In the genomic region with DNA sequence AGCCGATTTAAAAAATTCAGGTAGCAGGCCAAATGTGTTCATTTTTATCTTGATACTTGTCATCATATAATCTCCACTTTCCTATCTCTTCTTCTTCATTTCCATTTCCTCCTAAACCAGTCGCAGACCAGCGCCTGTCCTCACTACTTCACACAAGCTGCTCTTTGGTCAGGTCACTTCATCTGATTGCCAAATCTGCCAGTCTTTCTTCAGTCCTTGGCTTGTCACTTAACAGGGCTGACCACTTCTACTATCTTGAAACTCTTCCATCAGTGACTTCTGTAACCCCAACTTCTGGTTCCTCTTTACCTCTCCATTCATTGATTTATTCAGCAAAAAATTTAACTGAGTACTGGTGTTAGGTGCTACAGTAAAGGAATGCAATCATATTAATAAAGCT, we compare ENCODE assay signal across 22 cellular contexts. TPM values are rescaled to one million over a fixed set of nuclear protein-coding genes. Genes with fewer than 3 reads are reported as not detected.
DNase-seq lines count a peak whose midpoint lies in the region; ATAC-seq, FAIRE-seq and TF ChIP-seq lines count a peak whose summit lies in the region.
"Had no signal": no experiment of that assay in that cellular context is flagged by ENCODE, and none has a peak within 500 bp of the region (broad histone marks: within the 10 kb centered on the region; RNA-seq: fewer than 3 reads in every experiment).

No MANE protein-coding gene starts in this region.

- ATAC-seq in HepG2 (peak; percentile 27; the same call in 2 of the 3 replicates), HG02642 (IDR thresholded peaks at IDR 0.05; ENCODE audit: poor library complexity, unreplicated experiment) (no peak)
- no peak for ATAC-seq in CD8-positive, alpha-beta T cell
- ATAC-seq: GM12878, GM23338, Right ventricle myocardium inferior had no signal

- CTCF ChIA-PET in HepG2 (lab: Yijun Ruan, JAX; ENCODE audit: low intra/inter-chr PET ratio, low total read pairs) = no interaction called here
- CTCF ChIA-PET in CD8-positive, alpha-beta T cell (lab: Charles Lee) = no interaction called here

- H3K9me3 ChIP-seq in HepG2 (ENCODE audit: low read length) = no peaks in the 10 kb centered on the region
- H3K9me3 ChIP-seq in CD8-positive, alpha-beta T cell (ENCODE audit: low read length) = no peaks in the 10 kb centered on the region
- H3K9me3 ChIP-seq: Peyer's patch had no signal

- H3K79me2 ChIP-seq in HepG2 (ENCODE audit: insufficient read depth, low read length) = no peaks in the 10 kb centered on the region

- H3K4me3 ChIP-seq in HepG2 (replicated peaks in 1 of 3; ENCODE audit: insufficient read depth in 1 of 3, low read depth in 2 of 3, low read length in 3 of 3) = no peak overlapping the region
- no peak overlapping the region for H3K4me3 ChIP-seq in CD8-positive, alpha-beta T cell (ENCODE audit: low read depth, low read length)
- H3K4me3 ChIP-seq: GM12878, GM23338, Peyer's patch, SK-N-MC had no signal

- no peaks in the 10 kb centered on the region for H3K36me3 Mint-ChIP-seq in CD8-positive, alpha-beta T cell
- H3K36me3 Mint-ChIP-seq: CD14-positive monocyte had no signal

- TF ChIP-seq POLR2A in HepG2 (IDR thresholded peaks at IDR 0.05; ENCODE audit: insufficient read depth in 1 of 2, low read depth in 2 of 2, low read length in 2 of 2) = no peak

- no peaks in the 10 kb centered on the region for H3K9me3 Mint-ChIP-seq in CD8-positive, alpha-beta T cell
- H3K9me3 Mint-ChIP-seq: GM23338 had no signal

- no peak for FAIRE-seq in HepG2 (lab: Jason Lieb, UNC)
- FAIRE-seq: GM12878 had no signal

- no peak overlapping the region for H3K9ac ChIP-seq in HepG2 (ENCODE audit: insufficient read depth, low read depth, low read length)

- peaks cover 23% of the 10 kb centered on the region for H3K4me1 ChIP-seq in HepG2 (ENCODE audit: insufficient read depth, low read length)
- no peaks in the 10 kb centered on the region for H3K4me1 ChIP-seq in CD8-positive, alpha-beta T cell (ENCODE audit: insufficient read depth, low read length)
- H3K4me1 ChIP-seq: Peyer's patch had no signal

- intact Hi-C loops in HepG2 (cut with micrococcal nuclease; ENCODE audit: unreplicated experiment) = no loop called here
- intact Hi-C loops in CD8-positive, alpha-beta T cell (cut with DNase I, micrococcal nuclease) = no loop called here

- H2AFZ ChIP-seq in HepG2 (ENCODE audit: low read length) = no peak overlapping the region
- H2AFZ ChIP-seq: GM23338 had no signal

- H4K20me1 ChIP-seq in HepG2 (ENCODE audit: insufficient read depth, low read length) = no peaks in the 10 kb centered on the region

- TF ChIP-seq CTCF in HepG2 (CRISPR knock-in tag; IDR thresholded peaks at IDR 0.05) = no peak
- TF ChIP-seq CTCF in CD8-positive, alpha-beta T cell (IDR thresholded peaks at IDR 0.05) = no peak

- TF ChIP-seq RAD21 in HepG2 (CRISPR knock-in tag; IDR thresholded peaks at IDR 0.05) = no peak

- peak; percentile 84 for DNase-seq in MV-4-11 (lab: John Stamatoyannopoulos, UW)
- peak; percentile 86 for DNase-seq in SKM-1 (lab: John Stamatoyannopoulos, UW; ENCODE audit: unreplicated experiment)
- no peak for DNase-seq in HepG2 (ENCODE audit: low spot score)
- no peak for DNase-seq in HPDE6-E6E7 (ENCODE audit: extremely low spot score)
- no peak for DNase-seq in CD8-positive, alpha-beta T cell
- DNase-seq in COLO829 (ENCODE audit: low spot score) = no peak
- DNase-seq: ACHN, Calu3, EL, HCEC 1CT, NCI-H1417 treated with DMSO at 0.1 percent for 48 hours, NCI-H187 treated with DMSO at 0.1 percent for 48 hours, NCI-H226, NCI-H524, NCI-H82 had no signal

- no peaks in the 10 kb centered on the region for H3K4me1 Mint-ChIP-seq in CD8-positive, alpha-beta T cell (ENCODE audit: low read depth)
- H3K4me1 Mint-ChIP-seq: GM23338 had no signal

- H3K36me3 ChIP-seq in HepG2 (replicated peaks in 1 of 2; ENCODE audit: control insufficient read depth in 1 of 2, insufficient read depth in 2 of 2, low read length in 2 of 2) = no peaks in the 10 kb centered on the region
- H3K36me3 ChIP-seq in CD8-positive, alpha-beta T cell (ENCODE audit: insufficient read depth, low read length) = no peaks in the 10 kb centered on the region
- H3K36me3 ChIP-seq: Peyer's patch had no signal

- in situ Hi-C loops in HepG2 (cut with HindIII; ENCODE audit: extremely low pct_ligation_motif_present, low pct_unique_long_range_greater_than_20kb) = no loop called here

- H3K4me3 Mint-ChIP-seq in CD8-positive, alpha-beta T cell = no peak overlapping the region
- H3K4me3 Mint-ChIP-seq: CD14-positive monocyte, GM23338 had no signal

- no peaks in the 10 kb centered on the region for H3K27me3 ChIP-seq in HepG2 (ENCODE audit: control insufficient read depth in 1 of 2, insufficient read depth in 2 of 2, low read length in 2 of 2)
- H3K27me3 ChIP-seq in CD8-positive, alpha-beta T cell (ENCODE audit: insufficient read depth, low read length) = no peaks in the 10 kb centered on the region
- H3K27me3 ChIP-seq: Peyer's patch had no signal

- POLR2A ChIA-PET in HepG2 (lab: Yijun Ruan, JAX) = interaction anchor here (1.2 to 1.8 kb wide), 3 partner anchors 12 to 18 kb away, joined by 3 to 12 read pairs (median 5); partner anchors contain the start of gene SPRED2
- POLR2A ChIA-PET in CD8-positive, alpha-beta T cell (lab: Charles Lee) = no interaction called here

- BruUV-seq in HepG2 (replicated peaks; lab: Mats Ljungman, UMichigan) = no TSS peak

- 37% methylated on average over 3 of the region's 3 CpGs for WGBS in HepG2 (ENCODE audit: low lambda C conversion rate)

- H3K27ac Mint-ChIP-seq in CD8-positive, alpha-beta T cell = no peak overlapping the region
- H3K27ac Mint-ChIP-seq: GM23338 had no signal

- no peak for TF ChIP-seq EP300 in HepG2 (IDR thresholded peaks at IDR 0.05; ENCODE audit: low read depth in 2 of 2, low read length in 2 of 2)
- TF ChIP-seq EP300 in HepG2 (CRISPR knock-in tag; IDR thresholded peaks at IDR 0.05; ENCODE audit: borderline replicate concordance) = no peak

- peaks cover 14% of the 10 kb centered on the region for H3K27me3 Mint-ChIP-seq in CD8-positive, alpha-beta T cell (ENCODE audit: low read depth)

- H3K4me2 ChIP-seq in HepG2 (ENCODE audit: low read depth, low read length) = no peak overlapping the region
- H3K4me2 ChIP-seq: GM23338 had no signal

- H3K27ac ChIP-seq in HepG2 (ENCODE audit: extremely low read length, insufficient read depth, low read length) = no peak overlapping the region
- no peak overlapping the region for H3K27ac ChIP-seq in CD8-positive, alpha-beta T cell (ENCODE audit: low read depth, low read length)
- H3K27ac ChIP-seq: SK-N-MC had no signal

TF ChIP-seq in HepG2, 621 proteins besides CTCF, POLR2A, EP300 and RAD21:
- TF ChIP-seq FOXK1 (CRISPR knock-in tag; IDR thresholded peaks at IDR 0.05; ENCODE audit: borderline replicate concordance, low read depth) = 0 out of 2 replicates have a peak, but pooled peaks have one; percentile 11
- TF ChIP-seq CEBPG (CRISPR knock-in tag; IDR thresholded peaks at IDR 0.05) = 0 out of 2 replicates have a peak, but pooled peaks have one; percentile 5
- TF ChIP-seq HNF4A (CRISPR knock-in tag; IDR thresholded peaks at IDR 0.05) = peak; percentile 25; the same call in 1 of the 2 replicates
- TF ChIP-seq ZNF335 (CRISPR knock-in tag; IDR thresholded peaks at IDR 0.05) = no peak
- TF ChIP-seq ARNTL (CRISPR knock-in tag; IDR thresholded peaks at IDR 0.05) = no peak

RNA-seq across cellular contexts. Expression of gene SPRED2, which starts 18.0 kb away (rescaled TPM):
- total RNA-seq in HepG2 (2016; rRNA removed; fragmentation: Illumina TruSeq; extraction: Trizol) = 13.0 and 17.7 TPM in 2 replicates
- 8.2 and 14.6 TPM in 2 replicates for total RNA-seq in HepG2 (2016; cell fraction: cytosol; rRNA removed; fragmentation: Illumina TruSeq; extraction: Trizol; ENCODE audit: low read depth)
- total RNA-seq in HepG2 (2016; cell fraction: insoluble cytoplasmic fraction; rRNA removed; fragmentation: Illumina TruSeq; extraction: Trizol) = 13.6 and 15.0 TPM in 2 replicates
- 14.7 and 17.3 TPM in 2 replicates for total RNA-seq in HepG2 (2016; cell fraction: membrane; rRNA removed; fragmentation: Illumina TruSeq; extraction: Trizol)
- total RNA-seq in HepG2 (2016; cell fraction: nucleus; rRNA removed; fragmentation: Illumina TruSeq; extraction: Trizol) = 17.1 and 21.0 TPM in 2 replicates
- polyA plus RNA-seq in HepG2 (2011; rRNA removed) = 34.4 and 37.0 TPM in 2 replicates
- 35.1 and 36.7 TPM in 2 replicates for polyA plus RNA-seq in HepG2 (2011; cell fraction: cytosol; rRNA removed)
- 42.3 and 51.3 TPM in 2 replicates for polyA plus RNA-seq in HepG2 (2011; cell fraction: nucleus; rRNA removed)
- polyA plus RNA-seq in HepG2 (2012) = 50.2 and 57.7 TPM in 2 replicates
- polyA plus RNA-seq in HepG2 (2016; cell fraction: cytosol; fragmentation: Illumina TruSeq; extraction: Trizol; ENCODE audit: low read depth) = 7.2 and 7.7 TPM in 2 replicates
- 35.3 and 42.4 TPM in 2 replicates for polyA plus RNA-seq in HepG2 (2016; cell fraction: insoluble cytoplasmic fraction; fragmentation: Illumina TruSeq; extraction: Trizol; ENCODE audit: low read depth)
- polyA plus RNA-seq in HepG2 (2016; cell fraction: membrane; fragmentation: Illumina TruSeq; extraction: Trizol; ENCODE audit: low read depth) = 18.9 and 19.9 TPM in 2 replicates
- polyA plus RNA-seq in HepG2 (2016; cell fraction: nucleus; fragmentation: Illumina TruSeq; extraction: Trizol; ENCODE audit: insufficient read depth, low read depth) = 39.6 and 40.2 TPM in 2 replicates
- polyA minus RNA-seq in HepG2 (2011; rRNA and poly(A)+ RNA removed; ENCODE audit: low replicate concordance) = 4.9 and 74.4 TPM in 2 replicates
- polyA minus RNA-seq in HepG2 (2011; cell fraction: cytosol; rRNA and poly(A)+ RNA removed) = 42.6 and 50.6 TPM in 2 replicates
- 36.3 and 43.9 TPM in 2 replicates for polyA minus RNA-seq in HepG2 (2011; cell fraction: nucleus; rRNA and poly(A)+ RNA removed)
- 1 to 10 TPM; 2.3 to 2.5 TPM for total RNA-seq in CD8-positive, alpha-beta T cell

Comparison
In these comparisons a context has a peak if more than half of its experiments do, and no peak if none do; other contexts are left out.
1. DNase-seq: peak in MV-4-11 (single experiment) and SKM-1 (single experiment); none in HepG2 (single experiment), HPDE6-E6E7 (single experiment), CD8-positive, alpha-beta T cell (0 of 7) and COLO829 (single experiment).